10 cellular contexts compared by ENCODE assay signal in the genomic region with DNA sequence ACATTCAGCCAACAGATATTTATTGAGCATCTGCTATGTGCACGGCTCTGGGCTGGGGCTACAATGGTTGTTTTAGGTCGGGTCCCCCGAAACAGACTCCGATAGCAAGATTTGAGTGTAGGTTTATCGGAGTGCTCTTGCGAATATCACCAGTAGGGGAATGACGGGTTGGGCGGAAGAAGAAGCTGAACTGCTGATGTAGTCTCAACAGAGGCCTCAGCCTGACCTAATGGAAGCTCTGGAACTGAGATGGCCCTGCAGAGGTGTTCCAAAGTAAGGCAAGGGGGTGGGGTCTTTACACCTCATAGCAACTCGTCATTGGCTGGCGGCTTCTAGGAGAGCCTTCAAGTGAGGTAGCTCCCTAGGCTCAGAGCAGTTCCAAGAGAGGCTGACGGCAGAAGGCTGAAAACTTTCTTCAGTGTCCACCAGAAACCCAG. TPM values are rescaled to one million over a fixed set of nuclear protein-coding genes. Genes with fewer than 3 reads are reported as not detected.
DNase-seq lines count a peak whose midpoint lies in the region; ATAC-seq and TF ChIP-seq lines count a peak whose summit lies in the region.
"Had no signal": no experiment of that assay in that cellular context is flagged by ENCODE, and none has a peak within 500 bp of the region (broad histone marks: within the 10 kb centered on the region; RNA-seq: fewer than 3 reads in every experiment).

No MANE protein-coding gene starts in this region.

- POLR2A ChIA-PET in Caco-2 (lab: Charles Lee): interaction anchor here (0.6 to 0.7 kb wide), 2 partner anchors 8 to 51 kb away, joined by 3 to 5 read pairs; no protein-coding TSS in a partner anchor

- no peaks in the 10 kb centered on the region for H3K27me3 ChIP-seq in Caco-2 (replicated peaks; ENCODE audit: control insufficient read depth, insufficient read depth, low read length)
- peaks cover 31% of the 10 kb centered on the region for H3K27me3 ChIP-seq in HUES64 (ENCODE audit: insufficient read depth, low read length)
- H3K27me3 ChIP-seq: Peyer's patch had no signal

- H3K9me3 Mint-ChIP-seq in Caco-2 (ENCODE audit: unreplicated experiment) (no peaks in the 10 kb centered on the region), chondrocyte (ENCODE audit: low read depth) (no peaks in the 10 kb centered on the region), natural killer cell (no peaks in the 10 kb centered on the region)

- no peak overlapping the region for H3K4me3 ChIP-seq in Caco-2 (ENCODE audit: low read depth, low read length)
- peak overlapping the region; percentile 65 for H3K4me3 ChIP-seq in HUES64 (ENCODE audit: low read length)

- H3K27me3 Mint-ChIP-seq in Caco-2 (ENCODE audit: insufficient read depth, unreplicated experiment) (peaks cover 7% of the 10 kb centered on the region), chondrocyte (ENCODE audit: low read depth) (peaks cover 6% of the 10 kb centered on the region), natural killer cell (ENCODE audit: low read depth in 2 of 2) (peaks cover 37 to 39% of the 10 kb centered on the region in 2 donors)

- H3K4me3 Mint-ChIP-seq in Caco-2 (ENCODE audit: unreplicated experiment) (no peak overlapping the region), chondrocyte (ENCODE audit: unreplicated experiment) (peak overlapping the region; percentile 76), natural killer cell (peak overlapping the region; percentile 84)

- no peak overlapping the region for H3K9ac ChIP-seq in HUES64 (ENCODE audit: low read depth, low read length)

- CTCF ChIA-PET in Caco-2 (lab: Charles Lee): interaction anchor here (0.5 to 0.6 kb wide), 2 partner anchors 32 to 67 kb away, joined by 3 read pairs; no protein-coding TSS in a partner anchor

- peak; percentile 35 to 56 for DNase-seq in Caco-2
- no peak for DNase-seq in chondrocyte (ENCODE audit: low spot score)
- no peak for DNase-seq in natural killer cell
- DNase-seq in DMS153 treated with DMSO at 0.1 percent for 48 hours (lab: John Stamatoyannopoulos, UW; ENCODE audit: unreplicated experiment): no peak
- no peak for DNase-seq in GM03348 (ENCODE audit: low spot score)
- DNase-seq in LoVo (ENCODE audit: low spot score): no peak
- DNase-seq: effector CD4-positive, alpha-beta T cell; Peyer's patch had no signal

- no peaks in the 10 kb centered on the region for H3K36me3 Mint-ChIP-seq in Caco-2 (ENCODE audit: insufficient read depth, unreplicated experiment)
- H3K36me3 Mint-ChIP-seq in chondrocyte (ENCODE audit: low read depth): no peaks in the 10 kb centered on the region
- no peaks in the 10 kb centered on the region for H3K36me3 Mint-ChIP-seq in natural killer cell

- H3K36me3 ChIP-seq in Caco-2 (ENCODE audit: control insufficient read depth, insufficient read depth, low read length): no peaks in the 10 kb centered on the region
- no peaks in the 10 kb centered on the region for H3K36me3 ChIP-seq in HUES64 (ENCODE audit: insufficient read depth, low read length)
- H3K36me3 ChIP-seq: Peyer's patch had no signal

- H3K4me1 ChIP-seq in Caco-2 (no peaks in the 10 kb centered on the region), HUES64 (ENCODE audit: insufficient read depth, low read length) (0 out of 2 replicates have a peak, but pooled peaks cover 3% of the 10 kb centered on the region)

- 39% methylated on average over 11 of the region's 11 CpGs for WGBS in HUES64

- H3K4me1 Mint-ChIP-seq in Caco-2 (ENCODE audit: low read depth, unreplicated experiment) (no peaks in the 10 kb centered on the region), chondrocyte (ENCODE audit: low read depth) (peaks cover 14% of the 10 kb centered on the region), natural killer cell (peaks cover 0 to 10% of the 10 kb centered on the region in 2 donors)

- H3K9me3 ChIP-seq in Caco-2 (no peaks in the 10 kb centered on the region), HUES64 (ENCODE audit: insufficient read depth, low read depth, low read length) (no peaks in the 10 kb centered on the region)
- H3K9me3 ChIP-seq: Peyer's patch had no signal

- H3K27ac ChIP-seq in HUES64 (ENCODE audit: low read depth, low read length): no peak overlapping the region
- H3K27ac ChIP-seq: Peyer's patch had no signal

- ATAC-seq in natural killer cell (no peak), GM19328 (IDR thresholded peaks at IDR 0.05; ENCODE audit: unreplicated experiment) (no peak)

- TF ChIP-seq CTCF in Caco-2 (IDR thresholded peaks at IDR 0.05; ENCODE audit: insufficient read depth in 1 of 2, low read depth in 1 of 2, low read length in 1 of 2, severe bottlenecking in 1 of 2, unreplicated experiment in 1 of 2): no peak
- peak; percentile 44 for TF ChIP-seq CTCF in chondrocyte (IDR thresholded peaks at IDR 0.05)
- TF ChIP-seq CTCF in natural killer cell (IDR thresholded peaks at IDR 0.05): no peak

- BruUV-seq in Caco-2 (replicated peaks; lab: Mats Ljungman, UMichigan): no TSS peak

- intact Hi-C loops in Caco-2 (cut with micrococcal nuclease; ENCODE audit: unreplicated experiment): no loop called here
- intact Hi-C loops in natural killer cell (cut with micrococcal nuclease): no loop called here

- H3K27ac Mint-ChIP-seq in Caco-2 (ENCODE audit: unreplicated experiment) (no peak overlapping the region), chondrocyte (ENCODE audit: unreplicated experiment) (no peak overlapping the region), natural killer cell (no peak overlapping the region)

RNA-seq across cellular contexts. Expression of gene L3MBTL1, which starts 1.1 kb away (rescaled TPM):
- 8.4 and 11.5 TPM in 2 replicates for total RNA-seq in Caco-2 (2022)
- polyA plus RNA-seq in HUES64 (2013, experiment 1 of 2): 3.9 TPM
- 6.0 TPM for polyA plus RNA-seq in HUES64 (2013, experiment 2 of 2)
- 11.2 to 17.0 TPM (median 11.6 TPM) in 3 replicates for total RNA-seq in chondrocyte
- total RNA-seq in natural killer cell: 10 to 100 TPM; 15.4 to 17.1 (median 17.0) TPM

RNA-seq across cellular contexts. Expression of gene SGK2, which starts 50.2 kb away (rescaled TPM):
- 5.2 and 6.6 TPM in 2 replicates for total RNA-seq in Caco-2 (2022)
- polyA plus RNA-seq in HUES64 (2013, experiment 1 of 2): not detected
- polyA plus RNA-seq in HUES64 (2013, experiment 2 of 2): 0.57 TPM
- total RNA-seq in chondrocyte: 0.45 to 2.1 TPM (median 0.54 TPM) in 3 replicates
- total RNA-seq in natural killer cell: 1 to 10 TPM in 1 of 3 donors, under 1 TPM in 2; 0.48 to 1.2 (median 0.61) TPM

RNA-seq across cellular contexts. Expression of gene SRSF6, which starts 50.9 kb away (rescaled TPM):
- total RNA-seq in Caco-2 (2022) (312 and 335 TPM in 2 replicates), chondrocyte (136 to 143 TPM (median 139 TPM) in 3 replicates), natural killer cell (100 to 1,000 TPM; 184 to 252 (median 229) TPM)
- 136 TPM for polyA plus RNA-seq in HUES64 (2013, experiment 1 of 2)
- polyA plus RNA-seq in HUES64 (2013, experiment 2 of 2): 121 TPM

Comparison
In these comparisons a context has a peak if more than half of its experiments do, and no peak if none do; other contexts are left out.
1. DNase-seq: peak in Caco-2 (2 of 2); none in chondrocyte (single experiment), natural killer cell (single experiment), DMS153 treated with DMSO at 0.1 percent for 48 hours (single experiment), GM03348 (single experiment) and LoVo (single experiment).